13 cellular contexts compared by ENCODE assay signal in genomic region chr14:69999246-69999645, GRCh38.
A peak's percentile ranks its signal among the peaks of the same experiment; 100 is the strongest.
DNase-seq lines count a peak whose midpoint lies in the region; ATAC-seq and TF ChIP-seq lines count a peak whose summit lies in the region.
"Had no signal": no experiment of that assay in that cellular context is flagged by ENCODE, and none has a peak within 500 bp of the region (broad histone marks: within the 10 kb centered on the region; RNA-seq: fewer than 3 reads in every experiment).

No MANE protein-coding gene starts in this region.

- peaks cover 0 to 7% of the 10 kb centered on the region in 2 donors for H3K4me1 ChIP-seq in breast epithelium
- H3K4me1 ChIP-seq in aorta (ENCODE audit: control insufficient read depth in 1 of 2, insufficient read depth in 2 of 2, low read length in 2 of 2): no peaks in the 10 kb centered on the region

- intact Hi-C loops in breast epithelium (cut with DNase I; ENCODE audit: low total_unique reads): no loop called here
- intact Hi-C loops in aorta (cut with DNase I): no loop called here
- intact Hi-C loops in activated CD4-positive, alpha-beta memory T cell treated with anti-CD3 and anti-CD28 coated beads for 36 hours (cut with micrococcal nuclease): no loop called here

- H3K4me3 ChIP-seq in breast epithelium: no peak overlapping the region
- H3K4me3 ChIP-seq in aorta (ENCODE audit: low read length in 2 of 2): no peak overlapping the region

- no peak for ATAC-seq in aorta (ENCODE audit: low FRiP score)
- ATAC-seq in GM18861 (IDR thresholded peaks at IDR 0.05; ENCODE audit: unreplicated experiment): no peak
- no peak for ATAC-seq in HG02973 (IDR thresholded peaks at IDR 0.05; ENCODE audit: unreplicated experiment)
- ATAC-seq: natural killer cell treated with Interleukin-12 subunit alpha and Interleukin-12 subunit beta and Interleukin-15 and Interleukin-18, amount 100 ng/mL, for 72 hours had no signal

- peaks cover 5% of the 10 kb centered on the region for H3K9me3 Mint-ChIP-seq in neural crest cell
- no peaks in the 10 kb centered on the region for H3K9me3 Mint-ChIP-seq in activated CD4-positive, alpha-beta memory T cell treated with anti-CD3 and anti-CD28 coated beads for 36 hours
- H3K9me3 Mint-ChIP-seq: CD4-positive, alpha-beta T cell; natural killer cell treated with Interleukin-12 subunit alpha and Interleukin-12 subunit beta and Interleukin-15 and Interleukin-18, amount 100 ng/mL, for 72 hours had no signal

- no peak for TF ChIP-seq POLR2A in breast epithelium (IDR thresholded peaks at IDR 0.05)

- no peaks in the 10 kb centered on the region for H3K27me3 Mint-ChIP-seq in neural crest cell (ENCODE audit: low read depth)
- H3K27me3 Mint-ChIP-seq in activated CD4-positive, alpha-beta memory T cell treated with anti-CD3 and anti-CD28 coated beads for 36 hours: peaks cover 2% of the 10 kb centered on the region

- H3K27ac ChIP-seq in breast epithelium: peak overlapping the region; percentile 50 to 66
- H3K27ac ChIP-seq in aorta (ENCODE audit: low read depth in 1 of 2, low read length in 2 of 2): no peak overlapping the region

- DNase-seq in ELR (ENCODE audit: low read depth) (peak; percentile 41), NCI-H510A (lab: John Stamatoyannopoulos, UW) (peak; percentile 44), breast epithelium (ENCODE audit: low spot score in 2 of 2) (peak; percentile 49 to 56), neural crest cell (ENCODE audit: low read depth, low spot score) (no peak), aorta (no peak)
- no peak for DNase-seq in activated CD4-positive, alpha-beta memory T cell treated with anti-CD3 and anti-CD28 coated beads for 36 hours
- DNase-seq: CD4-positive, alpha-beta T cell; cerebellar nuclear complex; hippocampal formation; stimulated activated CD4-positive, alpha-beta T cell treated with anti-CD3 and anti-CD28 coated beads, Interleukin-2, amount 100 ng/mL, for 48 hours had no signal

- H3K9me3 ChIP-seq in breast epithelium (no peaks in the 10 kb centered on the region), aorta (ENCODE audit: control insufficient read depth, low read length) (no peaks in the 10 kb centered on the region)

- H3K27me3 ChIP-seq in breast epithelium (no peaks in the 10 kb centered on the region), aorta (ENCODE audit: control insufficient read depth in 1 of 2, insufficient read depth in 2 of 2, low read length in 1 of 2) (no peaks in the 10 kb centered on the region)

- peaks cover 67% of the 10 kb centered on the region for H3K36me3 Mint-ChIP-seq in neural crest cell (ENCODE audit: low read depth)
- no peaks in the 10 kb centered on the region for H3K36me3 Mint-ChIP-seq in activated CD4-positive, alpha-beta memory T cell treated with anti-CD3 and anti-CD28 coated beads for 36 hours
- H3K36me3 Mint-ChIP-seq: natural killer cell treated with Interleukin-12 subunit alpha and Interleukin-12 subunit beta and Interleukin-15 and Interleukin-18, amount 100 ng/mL, for 72 hours had no signal

- no peak for TF ChIP-seq CTCF in breast epithelium (IDR thresholded peaks at IDR 0.05)
- TF ChIP-seq CTCF in neural crest cell (conservative IDR thresholded peaks at IDR 0.05): no peak

- H3K4me1 Mint-ChIP-seq in neural crest cell: peaks cover 56% of the 10 kb centered on the region
- no peaks in the 10 kb centered on the region for H3K4me1 Mint-ChIP-seq in activated CD4-positive, alpha-beta memory T cell treated with anti-CD3 and anti-CD28 coated beads for 36 hours (ENCODE audit: low read depth)

- no peak overlapping the region for H3K4me3 Mint-ChIP-seq in neural crest cell
- H3K4me3 Mint-ChIP-seq in activated CD4-positive, alpha-beta memory T cell treated with anti-CD3 and anti-CD28 coated beads for 36 hours: no peak overlapping the region
- H3K4me3 Mint-ChIP-seq: CD4-positive, alpha-beta T cell; natural killer cell treated with Interleukin-12 subunit alpha and Interleukin-12 subunit beta and Interleukin-15 and Interleukin-18, amount 100 ng/mL, for 72 hours had no signal

- POLR2A ChIA-PET in activated CD4-positive, alpha-beta memory T cell treated with anti-CD3 and anti-CD28 coated beads for 36 hours (lab: Charles Lee): no interaction called here

- no peaks in the 10 kb centered on the region for H3K36me3 ChIP-seq in breast epithelium
- no peaks in the 10 kb centered on the region for H3K36me3 ChIP-seq in aorta (ENCODE audit: control insufficient read depth in 1 of 2, insufficient read depth in 2 of 2, low read length in 1 of 2)

- WGBS in aorta, 2 donors: 37 to 41% methylated on average over 10 of the region's 10 CpGs

- peak overlapping the region; percentile 57 for H3K27ac Mint-ChIP-seq in neural crest cell (ENCODE audit: unreplicated experiment)
- no peak overlapping the region for H3K27ac Mint-ChIP-seq in activated CD4-positive, alpha-beta memory T cell treated with anti-CD3 and anti-CD28 coated beads for 36 hours
- H3K27ac Mint-ChIP-seq: CD4-positive, alpha-beta T cell; natural killer cell treated with Interleukin-12 subunit alpha and Interleukin-12 subunit beta and Interleukin-15 and Interleukin-18, amount 100 ng/mL, for 72 hours had no signal

- CTCF ChIA-PET in activated CD4-positive, alpha-beta memory T cell treated with anti-CD3 and anti-CD28 coated beads for 36 hours (lab: Charles Lee): no interaction called here

Comparison
In these comparisons a context has a peak if more than half of its experiments do, and no peak if none do; other contexts are left out.
1. DNase-seq: peak in ELR (single experiment), NCI-H510A (single experiment) and breast epithelium (2 of 2); none in neural crest cell (single experiment), aorta (0 of 2) and activated CD4-positive, alpha-beta memory T cell treated with anti-CD3 and anti-CD28 coated beads for 36 hours (single experiment).
2. H3K27ac ChIP-seq: peak in breast epithelium (2 of 2); none in aorta (0 of 2).